1 cellular context compared by ENCODE assay signal in genomic region chr19:29268103-29268502, GRCh38.
TF ChIP-seq lines count a peak whose summit lies in the region.

No MANE protein-coding gene starts in this region.

TF ChIP-seq in GM23338, 12 proteins besides CTCF, POLR2A, EP300 and RAD21 (continued from another document):
- TF ChIP-seq ZNF462 (CRISPR knock-in tag; IDR thresholded peaks at IDR 0.05): no peak
- no peak for TF ChIP-seq EZH2 (IDR thresholded peaks at IDR 0.05; ENCODE audit: low read depth, unreplicated experiment)
- TF ChIP-seq ZNF114 (CRISPR knock-in tag; IDR thresholded peaks at IDR 0.05): no peak
- TF ChIP-seq JUNB (IDR thresholded peaks at IDR 0.05; ENCODE audit: unreplicated experiment): no peak
- TF ChIP-seq POLR2AphosphoS5 (IDR thresholded peaks at IDR 0.05; ENCODE audit: low read depth): no peak
- TF ChIP-seq STAT1 (IDR thresholded peaks at IDR 0.05; ENCODE audit: unreplicated experiment): no peak
- no peak for TF ChIP-seq ZNF331 (CRISPR knock-in tag; IDR thresholded peaks at IDR 0.05; ENCODE audit: low read depth)
